In genomic region chr6:31621991-31622390, GRCh38 we compare ENCODE assay signal across 9 cellular contexts. TPM values are rescaled to one million over a fixed set of nuclear protein-coding genes. Genes with fewer than 3 reads are reported as not detected.
A peak's percentile ranks its signal among the peaks of the same experiment; 100 is the strongest.
DNase-seq lines count a peak whose midpoint lies in the region; ATAC-seq and TF ChIP-seq lines count a peak whose summit lies in the region.
"Had no signal": no experiment of that assay in that cellular context is flagged by ENCODE, and none has a peak within 500 bp of the region (broad histone marks: within the 10 kb centered on the region; RNA-seq: fewer than 3 reads in every experiment).

No MANE protein-coding gene starts in this region.

- no peaks in the 10 kb centered on the region for H3K27me3 ChIP-seq in gastroesophageal sphincter

- TF ChIP-seq EP300 in gastroesophageal sphincter (IDR thresholded peaks at IDR 0.05) = no peak

- no peak for TF ChIP-seq POLR2A in gastroesophageal sphincter (IDR thresholded peaks at IDR 0.05)

- peaks cover 0 to 25% (median 8%) of the 10 kb centered on the region in 3 donors for H3K4me1 ChIP-seq in gastroesophageal sphincter

- H3K36me3 Mint-ChIP-seq in stimulated activated effector memory CD8-positive, alpha-beta T cell treated with anti-CD3 and anti-CD28 coated beads, Interleukin-12 subunit alpha, Interleukin-12 subunit beta, amount 100 ng/mL, for 72 hours = peaks cover 73% of the 10 kb centered on the region

- H3K27ac Mint-ChIP-seq in stimulated activated effector memory CD8-positive, alpha-beta T cell treated with anti-CD3 and anti-CD28 coated beads, Interleukin-12 subunit alpha, Interleukin-12 subunit beta, amount 100 ng/mL, for 72 hours = peak overlapping the region; percentile 96

- TF ChIP-seq CTCF in VCaP (conservative IDR thresholded peaks at IDR 0.05) = no peak
- TF ChIP-seq CTCF in gastroesophageal sphincter (IDR thresholded peaks at IDR 0.05) = no peak

- H3K4me1 Mint-ChIP-seq in stimulated activated effector memory CD8-positive, alpha-beta T cell treated with anti-CD3 and anti-CD28 coated beads, Interleukin-12 subunit alpha, Interleukin-12 subunit beta, amount 100 ng/mL, for 72 hours = peaks cover 26% of the 10 kb centered on the region

- 16 to 38% methylated on average over 4 of the region's 4 CpGs for WGBS in gastroesophageal sphincter (ENCODE audit: low coverage in 1 of 2), 2 donors

- peaks cover 0 to 45% of the 10 kb centered on the region in 2 donors for H3K36me3 ChIP-seq in gastroesophageal sphincter

- H3K9me3 ChIP-seq in gastroesophageal sphincter = no peaks in the 10 kb centered on the region

- peak overlapping the region; percentile 95 for H3K27ac ChIP-seq in VCaP
- H3K27ac ChIP-seq in gastroesophageal sphincter = peak overlapping the region; percentile 71 to 98 (median 94)

- no peaks in the 10 kb centered on the region for H3K9me3 Mint-ChIP-seq in stimulated activated effector memory CD8-positive, alpha-beta T cell treated with anti-CD3 and anti-CD28 coated beads, Interleukin-12 subunit alpha, Interleukin-12 subunit beta, amount 100 ng/mL, for 72 hours

- peak; percentile 22 to 42 for DNase-seq in NCI-H526 (lab: John Stamatoyannopoulos, UW)
- no peak for DNase-seq in NCI-H526 treated with DMSO at 0.1 percent for 48 hours (lab: John Stamatoyannopoulos, UW)
- no peak for DNase-seq in stimulated activated effector memory CD8-positive, alpha-beta T cell treated with anti-CD3 and anti-CD28 coated beads, Interleukin-12 subunit alpha, Interleukin-12 subunit beta, amount 100 ng/mL, for 72 hours (ENCODE audit: low spot score in 2 of 2)
- no peak for DNase-seq in OCI-M2 (lab: John Stamatoyannopoulos, UW; ENCODE audit: unreplicated experiment)
- DNase-seq in NCI-H187 treated with DMSO at 0.1 percent for 48 hours (lab: John Stamatoyannopoulos, UW) = no peak
- DNase-seq in NCI-H2029 (lab: John Stamatoyannopoulos, UW) = no peak

- peak overlapping the region; percentile 82 for H3K4me3 Mint-ChIP-seq in stimulated activated effector memory CD8-positive, alpha-beta T cell treated with anti-CD3 and anti-CD28 coated beads, Interleukin-12 subunit alpha, Interleukin-12 subunit beta, amount 100 ng/mL, for 72 hours

- ATAC-seq in gastroesophageal sphincter = no peak
- no peak for ATAC-seq in stimulated activated effector memory CD8-positive, alpha-beta T cell treated with anti-CD3 and anti-CD28 coated beads, Interleukin-12 subunit alpha, Interleukin-12 subunit beta, amount 100 ng/mL, for 72 hours

- peak overlapping the region; percentile 54 to 85 for H3K4me3 ChIP-seq in gastroesophageal sphincter

RNA-seq across cellular contexts. Expression of gene PRRC2A, which starts 1.5 kb away (rescaled TPM):
- 100 to 1,000 TPM in 1 of 4 donors, 10 to 100 TPM in 3; 47.9 to 137 (median 76.2) TPM for total RNA-seq in gastroesophageal sphincter

RNA-seq across cellular contexts. Expression of gene AIF1, which starts 7.0 kb away (rescaled TPM):
- total RNA-seq in gastroesophageal sphincter = 10 to 100 TPM in 3 of 4 donors, 1 to 10 TPM in 1; 5.6 to 46.4 (median 21.3) TPM
- total RNA-seq: pulmonary artery endothelial cell had no signal

RNA-seq across cellular contexts. Expression of gene NCR3, which starts 29.2 kb away (rescaled TPM):
- not detected for total RNA-seq in gastroesophageal sphincter
- total RNA-seq: pulmonary artery endothelial cell had no signal

RNA-seq across cellular contexts. Expression of gene BAG6, which starts 30.5 kb away (rescaled TPM):
- total RNA-seq in gastroesophageal sphincter = 100 to 1,000 TPM; 131 to 252 (median 190) TPM

RNA-seq across cellular contexts. Expression of gene APOM, which starts 33.7 kb away (rescaled TPM):
- total RNA-seq in gastroesophageal sphincter = 1 to 10 TPM in 3 of 4 donors, under 1 TPM in 1; 0.62 to 7.4 (median 3.2) TPM

Comparison
In these comparisons a context has a peak if more than half of its experiments do, and no peak if none do; other contexts are left out.
1. DNase-seq: peak in NCI-H526 (2 of 2); none in NCI-H526 treated with DMSO at 0.1 percent for 48 hours (single experiment), stimulated activated effector memory CD8-positive, alpha-beta T cell treated with anti-CD3 and anti-CD28 coated beads, Interleukin-12 subunit alpha, Interleukin-12 subunit beta, amount 100 ng/mL, for 72 hours (0 of 2), OCI-M2 (single experiment), NCI-H187 treated with DMSO at 0.1 percent for 48 hours (single experiment) and NCI-H2029 (single experiment).